In the genomic region with DNA sequence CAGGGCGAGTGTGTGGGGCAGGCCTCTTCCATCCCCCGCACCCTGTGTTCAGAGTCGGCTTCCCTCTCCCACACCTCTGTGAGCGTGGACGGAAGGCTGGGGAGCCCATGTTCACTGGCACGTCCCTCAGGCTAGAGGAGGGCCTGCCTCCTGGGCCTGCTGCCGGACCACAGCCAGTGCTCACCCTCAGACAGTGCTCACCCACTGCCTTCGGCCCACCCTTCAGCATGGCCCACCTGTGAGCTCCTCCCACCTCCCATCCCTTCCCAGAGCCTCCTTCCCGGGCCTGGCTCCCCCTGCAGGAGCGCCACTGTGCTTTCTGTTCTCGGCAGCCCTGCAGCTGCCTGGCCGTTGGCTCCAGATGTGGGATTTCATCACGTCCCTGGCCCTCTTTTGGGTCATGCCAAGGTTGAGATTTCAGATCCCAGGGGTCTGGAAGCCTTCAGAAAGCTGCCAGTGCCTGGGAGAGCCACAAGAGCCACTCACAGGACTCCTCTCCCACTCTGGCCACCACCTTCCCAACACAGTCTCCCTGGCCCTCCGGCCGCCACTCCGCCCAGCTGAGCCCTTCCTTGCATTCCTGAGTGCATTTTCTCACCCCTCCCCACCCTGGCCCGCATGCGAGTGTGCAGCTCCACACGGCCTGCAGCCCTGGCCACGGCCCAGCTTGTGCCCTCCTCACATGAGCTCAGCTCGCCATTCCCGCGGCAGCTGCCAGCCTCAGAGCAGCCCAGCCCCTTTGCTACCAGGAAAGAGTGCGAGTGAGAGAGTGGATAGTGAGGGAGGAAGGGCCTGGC, we compare ENCODE assay signal across 9 cellular contexts. TPM values are rescaled to one million over a fixed set of nuclear protein-coding genes. Genes with fewer than 3 reads are reported as not detected.
DNase-seq lines count a peak whose midpoint lies in the region; ATAC-seq and TF ChIP-seq lines count a peak whose summit lies in the region.
"Had no signal": no experiment of that assay in that cellular context is flagged by ENCODE, and none has a peak within 500 bp of the region (broad histone marks: within the 10 kb centered on the region; RNA-seq: fewer than 3 reads in every experiment).

No MANE protein-coding gene starts in this region.

- ATAC-seq in upper lobe of right lung, result peak; percentile 57
- no peak for ATAC-seq in GM19455 (IDR thresholded peaks at IDR 0.05; ENCODE audit: unreplicated experiment)
- no peak for ATAC-seq in GM21423 (IDR thresholded peaks at IDR 0.05; ENCODE audit: unreplicated experiment)

- peak overlapping the region; percentile 75 for H3K27ac Mint-ChIP-seq in endodermal cell

- TF ChIP-seq CTCF in endodermal cell (conservative IDR thresholded peaks at IDR 0.05) (peak; percentile 77), upper lobe of right lung (IDR thresholded peaks at IDR 0.05) (peak; percentile 20)

- peak overlapping the region; percentile 36 for H4K91ac ChIP-seq in mesenchymal stem cell (ENCODE audit: low read length)

- H2BK15ac ChIP-seq in mesenchymal stem cell (ENCODE audit: low read depth, poor library complexity, severe bottlenecking), result no peak overlapping the region

- peak overlapping the region; percentile 9 to 58 for H3K18ac ChIP-seq in mesenchymal stem cell (ENCODE audit: low read depth in 1 of 2, low read length in 2 of 2)

- no peaks in the 10 kb centered on the region for H3K9me3 Mint-ChIP-seq in endodermal cell

- H3K4ac ChIP-seq in mesenchymal stem cell (ENCODE audit: low read depth in 1 of 2, low read length in 2 of 2), result no peak overlapping the region

- peaks cover 24% of the 10 kb centered on the region for H3K4me1 ChIP-seq in endodermal cell (ENCODE audit: control insufficient read depth, insufficient read depth, low read length)
- peaks cover 52% of the 10 kb centered on the region for H3K4me1 ChIP-seq in mesenchymal stem cell (ENCODE audit: control insufficient read depth, insufficient read depth, low read depth, low read length)
- H3K4me1 ChIP-seq in upper lobe of right lung, result peaks cover 18% of the 10 kb centered on the region

- H2BK12ac ChIP-seq in mesenchymal stem cell (ENCODE audit: low read length in 2 of 2), result peak overlapping the region in 1 of 2 experiments; percentile 24

- no peak overlapping the region for H3K4me3 Mint-ChIP-seq in endodermal cell

- H3K4me2 ChIP-seq in mesenchymal stem cell (ENCODE audit: low read length, poor library complexity, severe bottlenecking), result no peak overlapping the region

- peaks cover 72% of the 10 kb centered on the region for H3K36me3 ChIP-seq in endodermal cell (ENCODE audit: control insufficient read depth, insufficient read depth, low read length)
- peaks cover 91 to 92% of the 10 kb centered on the region in 2 experiments for H3K36me3 ChIP-seq in mesenchymal stem cell (ENCODE audit: control insufficient read depth in 1 of 2, insufficient read depth in 2 of 2, low read depth in 1 of 2, low read length in 2 of 2)
- H3K36me3 ChIP-seq in upper lobe of right lung, result peaks cover 98% of the 10 kb centered on the region

- H3K4me3 ChIP-seq in endodermal cell (ENCODE audit: low read length) (no peak overlapping the region), mesenchymal stem cell (ENCODE audit: insufficient read depth in 1 of 2, low read depth in 1 of 2, low read length in 2 of 2) (no peak overlapping the region), upper lobe of right lung (no peak overlapping the region)

- peaks cover 21% of the 10 kb centered on the region for H3K4me1 Mint-ChIP-seq in endodermal cell

- H3K27ac ChIP-seq in endodermal cell (ENCODE audit: low read depth, low read length) (no peak overlapping the region), mesenchymal stem cell (ENCODE audit: low read length, poor library complexity, severe bottlenecking) (peak overlapping the region; percentile 78), upper lobe of right lung (peak overlapping the region; percentile 65)

- H3K14ac ChIP-seq in mesenchymal stem cell (ENCODE audit: low read length in 2 of 2), result no peak overlapping the region

- peaks cover 56% of the 10 kb centered on the region for H3K36me3 Mint-ChIP-seq in endodermal cell (ENCODE audit: low read depth)

- H2AFZ ChIP-seq in mesenchymal stem cell (ENCODE audit: low read depth, low read length), result no peak overlapping the region

- H4K8ac ChIP-seq in mesenchymal stem cell (ENCODE audit: low read length), result peak overlapping the region; percentile 42

- peak overlapping the region; percentile 40 for H2AK5ac ChIP-seq in mesenchymal stem cell (ENCODE audit: low read length, severe bottlenecking)

- intact Hi-C loops in upper lobe of right lung (cut with DNase I), result no loop called here

- DNase-seq in NCI-H2196 (lab: John Stamatoyannopoulos, UW; ENCODE audit: unreplicated experiment) (peak; percentile 30), NCI-H2196 treated with DMSO at 0.1 percent for 48 hours (lab: John Stamatoyannopoulos, UW; ENCODE audit: unreplicated experiment) (no peak), endodermal cell (peak; percentile 86), mesenchymal stem cell (peak; percentile 39), upper lobe of right lung (peak; percentile 79), GOT3 (lab: John Stamatoyannopoulos, UW) (no peak)
- DNase-seq: activated CD4-positive, alpha-beta T cell treated with anti-CD3 and anti-CD28 coated beads, Interleukin-2, amount 50 U/mL, for 48 hours had no signal

- H2BK120ac ChIP-seq in mesenchymal stem cell (ENCODE audit: low read depth, low read length), result no peak overlapping the region

- H3K9me3 ChIP-seq in endodermal cell (ENCODE audit: control insufficient read depth, low read length) (no peaks in the 10 kb centered on the region), mesenchymal stem cell (ENCODE audit: control insufficient read depth, low read length) (no peaks in the 10 kb centered on the region), upper lobe of right lung (no peaks in the 10 kb centered on the region)

- H3K27me3 Mint-ChIP-seq in endodermal cell (ENCODE audit: insufficient read depth), result no peaks in the 10 kb centered on the region

- peaks cover 22% of the 10 kb centered on the region for H3K79me1 ChIP-seq in mesenchymal stem cell (replicated peaks; ENCODE audit: low read length, poor library complexity, severe bottlenecking)

- H3K23ac ChIP-seq in mesenchymal stem cell (ENCODE audit: low read length in 2 of 2), result no peak overlapping the region

- no peak overlapping the region for H3K9ac ChIP-seq in endodermal cell (ENCODE audit: extremely low read depth, low read length, poor library complexity, severe bottlenecking)
- no peak overlapping the region for H3K9ac ChIP-seq in mesenchymal stem cell (ENCODE audit: low read length)

- no peak overlapping the region for H2BK5ac ChIP-seq in mesenchymal stem cell (ENCODE audit: low read depth, low read length, poor library complexity, severe bottlenecking)

- WGBS in endodermal cell (ENCODE audit: insufficient coverage in 1 of 2, insufficient read length in 1 of 2), 2 experiments, result 87 to 92% methylated on average over 13 to 24 of the region's 24 CpGs
- 84% methylated on average over 24 of the region's 24 CpGs for WGBS in mesenchymal stem cell

- no peaks in the 10 kb centered on the region for H3K27me3 ChIP-seq in endodermal cell (ENCODE audit: control insufficient read depth, insufficient read depth, low read length, poor library complexity, severe bottlenecking)
- H3K27me3 ChIP-seq in mesenchymal stem cell (ENCODE audit: control insufficient read depth in 1 of 2, insufficient read depth in 1 of 2, low read length in 2 of 2), result no peaks in the 10 kb centered on the region
- H3K27me3 ChIP-seq in upper lobe of right lung, result no peaks in the 10 kb centered on the region

RNA-seq across cellular contexts. Expression of gene CAPN12, which starts 25.3 kb away (rescaled TPM):
- total RNA-seq in endodermal cell (10 to 100 TPM; 14.5 to 83.0 TPM), upper lobe of right lung (14.4 TPM)
- 9.1 TPM for polyA plus RNA-seq in endodermal cell (2013, experiment 1 of 2)
- polyA plus RNA-seq in endodermal cell (2013, experiment 2 of 2), result 8.0 TPM
- 1.6 TPM for polyA plus RNA-seq in mesenchymal stem cell (2013, experiment 1 of 2)
- polyA plus RNA-seq in mesenchymal stem cell (2013, experiment 2 of 2), result 1.5 TPM

RNA-seq across cellular contexts. Expression of gene LGALS7, which starts 54.4 kb away (rescaled TPM):
- total RNA-seq in endodermal cell (1 to 10 TPM in 1 of 2 donors, not detected in 1; 1.8 TPM), upper lobe of right lung (not detected)
- polyA plus RNA-seq in endodermal cell (2013, experiment 1 of 2), result not detected
- polyA plus RNA-seq in endodermal cell (2013, experiment 2 of 2), result not detected
- not detected for polyA plus RNA-seq in mesenchymal stem cell (2013, experiment 1 of 2)
- polyA plus RNA-seq in mesenchymal stem cell (2013, experiment 2 of 2), result not detected

Comparison
In these comparisons a context has a peak if more than half of its experiments do, and no peak if none do; other contexts are left out.
1. DNase-seq: peak in NCI-H2196 (single experiment), endodermal cell (single experiment), mesenchymal stem cell (single experiment) and upper lobe of right lung (single experiment); none in NCI-H2196 treated with DMSO at 0.1 percent for 48 hours (single experiment) and GOT3 (single experiment).